8 cellular contexts compared by ENCODE assay signal in the genomic region with DNA sequence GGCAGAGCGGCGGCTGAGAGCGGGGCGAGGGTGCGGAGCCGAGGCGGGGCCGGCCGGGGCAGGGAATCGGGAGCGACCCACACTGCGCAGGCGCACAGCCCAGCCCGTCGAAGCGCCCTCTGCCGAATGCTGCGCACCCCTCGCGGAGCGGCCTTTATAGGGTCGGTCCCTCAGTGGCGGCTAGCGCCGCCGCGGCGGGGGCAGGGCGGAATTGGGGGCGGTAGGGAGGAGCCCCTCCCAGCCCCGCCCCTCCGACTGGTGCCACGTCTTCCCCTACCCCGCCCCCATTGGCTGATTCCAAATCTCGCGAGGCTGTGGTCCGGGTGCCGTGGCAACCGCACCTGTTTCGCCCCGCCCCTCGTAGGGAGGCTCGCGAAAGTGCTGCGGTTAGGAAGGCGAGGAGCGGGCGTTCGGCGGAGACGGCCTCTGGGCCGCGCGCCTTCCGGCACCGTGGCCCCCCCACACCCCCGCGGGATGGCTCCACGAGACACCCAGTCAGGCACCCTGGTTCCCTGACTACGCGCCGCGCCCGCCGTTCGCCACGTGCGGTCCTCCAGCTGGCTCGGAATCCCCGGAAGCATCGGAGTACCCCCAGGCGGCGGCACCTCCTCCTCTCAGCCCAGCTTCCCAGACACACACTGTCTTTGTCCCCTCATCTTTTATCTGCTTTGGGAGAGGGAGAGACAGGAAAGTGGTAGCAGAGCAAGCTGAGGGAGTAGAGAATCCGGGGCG. TPM values are rescaled to one million over a fixed set of nuclear protein-coding genes. Genes with fewer than 3 reads are reported as not detected.
DNase-seq lines count a peak whose midpoint lies in the region; ATAC-seq, FAIRE-seq and TF ChIP-seq lines count a peak whose summit lies in the region.

Gene EHD1, minus strand, starts transcription at position 128 of the 732 bp plus-strand sequence. CDS start 157 bp downstream, outside the sequence.

- peak; percentile 99 for DNase-seq in CD14-positive monocyte (ENCODE audit: low spot score)
- peak; percentile 98 for DNase-seq in NCI-H748 (lab: John Stamatoyannopoulos, UW; ENCODE audit: unreplicated experiment)
- peak; percentile 97 to 100 for DNase-seq in activated CD4-positive, alpha-beta T cell treated with anti-CD3 and anti-CD28 coated beads, Interleukin-2, amount 50 U/mL, for 24 hours (ENCODE audit: low read depth in 1 of 2, low spot score in 1 of 2)
- DNase-seq in HepG2 (ENCODE audit: low spot score): peak; percentile 91
- peak; percentile 99 for DNase-seq in stimulated activated CD4-positive, alpha-beta T cell treated with anti-CD3 and anti-CD28 coated beads, Interleukin-4, amount 100 ng/mL, for 1 hour

- TF ChIP-seq EP300 in HepG2 (IDR thresholded peaks at IDR 0.05; ENCODE audit: low read depth in 2 of 2, low read length in 2 of 2): peak in 1 of 2 experiments; percentile 9; a peak in 1 of 4 replicates
- TF ChIP-seq EP300 in HepG2 (CRISPR knock-in tag; IDR thresholded peaks at IDR 0.05; ENCODE audit: borderline replicate concordance): no peak; the same call in 1 of the 2 replicates

- H3K27ac ChIP-seq in HepG2 (ENCODE audit: extremely low read length, insufficient read depth, low read length): peak within 1 kb of the TSS; percentile 62

- ATAC-seq in GM19372 (IDR thresholded peaks at IDR 0.05; ENCODE audit: low read depth, unreplicated experiment) (peak; percentile 75), HG03558 (IDR thresholded peaks at IDR 0.05; ENCODE audit: extremely low read depth, unreplicated experiment) (peak; percentile 43), HepG2 (peak; percentile 78)

- TF ChIP-seq POLR2A in HepG2 (IDR thresholded peaks at IDR 0.05; ENCODE audit: insufficient read depth in 1 of 2, low read depth in 2 of 2, low read length in 2 of 2): peak in 1 of 2 experiments; percentile 99; a peak in 2 of 4 replicates

- TF ChIP-seq RAD21 in HepG2 (CRISPR knock-in tag; IDR thresholded peaks at IDR 0.05): peak; percentile 77

- H3K4me1 Mint-ChIP-seq in CD14-positive monocyte: peaks cover 61% of the 10 kb centered on the region
- H3K4me1 Mint-ChIP-seq in dendritic cell treated with granulocyte-macrophage colony-stimulating factor and Interleukin-4, amounts not matched to agents 40 ng/mL and 50 ng/mL, for 4 days (ENCODE audit: low read depth): peaks cover 78% of the 10 kb centered on the region

- H3K4me1 ChIP-seq in HepG2 (ENCODE audit: insufficient read depth, low read length): peaks cover 62% of the 10 kb centered on the region

- no peaks in the 10 kb centered on the region; a peak in 1 of 5 replicates for H3K27me3 ChIP-seq in HepG2 (ENCODE audit: control insufficient read depth in 1 of 2, insufficient read depth in 2 of 2, low read length in 2 of 2)

- peaks cover 0 to 4% of the 10 kb centered on the region in 2 experiments; a peak in 1 of 5 replicates for H3K36me3 ChIP-seq in HepG2 (replicated peaks in 1 of 2; ENCODE audit: control insufficient read depth in 1 of 2, insufficient read depth in 2 of 2, low read length in 2 of 2)

- no peaks in the 10 kb centered on the region for H3K9me3 ChIP-seq in HepG2 (ENCODE audit: low read length)

- no peak within 1 kb of the TSS for H2AFZ ChIP-seq in HepG2 (ENCODE audit: low read length)

- peaks cover 35% of the 10 kb centered on the region for H3K79me2 ChIP-seq in HepG2 (ENCODE audit: insufficient read depth, low read length)

- peak within 1 kb of the TSS; percentile 96 to 100 for H3K4me3 Mint-ChIP-seq in CD14-positive monocyte
- peak within 1 kb of the TSS; percentile 75 for H3K4me3 Mint-ChIP-seq in dendritic cell treated with granulocyte-macrophage colony-stimulating factor and Interleukin-4, amounts not matched to agents 40 ng/mL and 50 ng/mL, for 4 days

- intact Hi-C loops in CD14-positive monocyte (cut with micrococcal nuclease): loop anchor here in 1 of 2 donors (1.0 kb wide), 1 partner anchor 8 kb away; no protein-coding TSS in a partner anchor
- intact Hi-C loops in dendritic cell treated with granulocyte-macrophage colony-stimulating factor and Interleukin-4, amounts not matched to agents 40 ng/mL and 50 ng/mL, for 4 days (cut with micrococcal nuclease): loop anchor here (1.0 to 2.0 kb wide), 2 partner anchors 18 to 39 kb away; partner anchors contain the start of gene ATG2A
- intact Hi-C loops in HepG2 (cut with micrococcal nuclease; ENCODE audit: unreplicated experiment): no loop called here

- peaks cover 27 to 32% of the 10 kb centered on the region in 2 donors for H3K36me3 Mint-ChIP-seq in CD14-positive monocyte
- peaks cover 33% of the 10 kb centered on the region for H3K36me3 Mint-ChIP-seq in dendritic cell treated with granulocyte-macrophage colony-stimulating factor and Interleukin-4, amounts not matched to agents 40 ng/mL and 50 ng/mL, for 4 days (ENCODE audit: low read depth)

- TF ChIP-seq CTCF in CD14-positive monocyte (IDR thresholded peaks at IDR 0.05) (peak; percentile 28), HepG2 (CRISPR knock-in tag; IDR thresholded peaks at IDR 0.05) (peak; percentile 89)

- peak within 1 kb of the TSS; percentile 98 for H3K4me2 ChIP-seq in HepG2 (ENCODE audit: low read depth, low read length)

- CTCF ChIA-PET in HepG2 (lab: Yijun Ruan, JAX; ENCODE audit: low intra/inter-chr PET ratio, low total read pairs): interaction anchor here (1.3 to 1.7 kb wide), 2 partner anchors 16 to 32 kb away, joined by 3 to 6 read pairs; no protein-coding TSS in a partner anchor

- WGBS in HepG2 (ENCODE audit: low lambda C conversion rate): under 1% methylated on average over 13 of the region's 75 CpGs

- POLR2A ChIA-PET in HepG2 (lab: Yijun Ruan, JAX): interaction anchor here (0.6 to 10.4 kb wide), 6 partner anchors 9 to 120 kb away, joined by 3 to 132 read pairs (median 17); no protein-coding TSS in a partner anchor

- peaks cover 0 to 20% (median 9%) of the 10 kb centered on the region in 3 donors for H3K27me3 Mint-ChIP-seq in CD14-positive monocyte (ENCODE audit: low read depth in 3 of 3)
- peaks cover 32% of the 10 kb centered on the region for H3K27me3 Mint-ChIP-seq in dendritic cell treated with granulocyte-macrophage colony-stimulating factor and Interleukin-4, amounts not matched to agents 40 ng/mL and 50 ng/mL, for 4 days

- no TSS peak for BruUV-seq in HepG2 (replicated peaks; lab: Mats Ljungman, UMichigan)

- peak within 1 kb of the TSS; percentile 99 to 100 (median 100) for H3K27ac Mint-ChIP-seq in CD14-positive monocyte
- peak within 1 kb of the TSS; percentile 90 for H3K27ac Mint-ChIP-seq in dendritic cell treated with granulocyte-macrophage colony-stimulating factor and Interleukin-4, amounts not matched to agents 40 ng/mL and 50 ng/mL, for 4 days

- peak within 1 kb of the TSS; percentile 82 for H3K9ac ChIP-seq in HepG2 (ENCODE audit: insufficient read depth, low read depth, low read length)

- peak; percentile 67 for FAIRE-seq in HepG2 (lab: Jason Lieb, UNC)

- H4K20me1 ChIP-seq in HepG2 (ENCODE audit: insufficient read depth, low read length): no peaks in the 10 kb centered on the region

- peaks cover 0 to 5% (median 0%) of the 10 kb centered on the region in 7 donors for H3K9me3 Mint-ChIP-seq in CD14-positive monocyte
- no peaks in the 10 kb centered on the region for H3K9me3 Mint-ChIP-seq in dendritic cell treated with granulocyte-macrophage colony-stimulating factor and Interleukin-4, amounts not matched to agents 40 ng/mL and 50 ng/mL, for 4 days

- peak within 1 kb of the TSS; percentile 83 to 99 (median 98) for H3K4me3 ChIP-seq in HepG2 (replicated peaks in 1 of 3; ENCODE audit: insufficient read depth in 1 of 3, low read depth in 2 of 3, low read length in 3 of 3)

- in situ Hi-C loops in HepG2 (cut with HindIII; ENCODE audit: extremely low pct_ligation_motif_present, low pct_unique_long_range_greater_than_20kb): no loop called here

TF ChIP-seq in HepG2, 621 proteins besides CTCF, POLR2A, EP300 and RAD21 (continues in another document):
- TF ChIP-seq NR2F6 (IDR thresholded peaks at IDR 0.05) (no peak), NR2F6 (CRISPR knock-in tag; IDR thresholded peaks at IDR 0.05) (no peak; the same call in 1 of the 2 replicates), PAWR (CRISPR knock-in tag; IDR thresholded peaks at IDR 0.05; ENCODE audit: borderline replicate concordance) (no peak; the same call in 1 of the 2 replicates)

RNA-seq across cellular contexts. Expression of gene EHD1, which starts in this region (rescaled TPM):
- 10 to 100 TPM; 30.3 to 48.4 TPM for polyA plus RNA-seq in CD14-positive monocyte
- 22.0 and 26.6 TPM in 2 replicates for total RNA-seq in HepG2 (2016; rRNA removed; fragmentation: Illumina TruSeq; extraction: Trizol)
- total RNA-seq in HepG2 (2016; cell fraction: cytosol; rRNA removed; fragmentation: Illumina TruSeq; extraction: Trizol; ENCODE audit: low read depth): 8.1 and 9.7 TPM in 2 replicates
- total RNA-seq in HepG2 (2016; cell fraction: insoluble cytoplasmic fraction; rRNA removed; fragmentation: Illumina TruSeq; extraction: Trizol): 22.9 and 29.1 TPM in 2 replicates
- total RNA-seq in HepG2 (2016; cell fraction: membrane; rRNA removed; fragmentation: Illumina TruSeq; extraction: Trizol): 11.0 and 11.5 TPM in 2 replicates
- 16.8 and 19.6 TPM in 2 replicates for total RNA-seq in HepG2 (2016; cell fraction: nucleus; rRNA removed; fragmentation: Illumina TruSeq; extraction: Trizol)
- polyA plus RNA-seq in HepG2 (2011; rRNA removed): 23.6 and 29.4 TPM in 2 replicates
- polyA plus RNA-seq in HepG2 (2011; cell fraction: cytosol; rRNA removed): 20.8 and 31.1 TPM in 2 replicates
- polyA plus RNA-seq in HepG2 (2011; cell fraction: nucleus; rRNA removed): 42.3 and 43.0 TPM in 2 replicates
- 18.8 and 23.3 TPM in 2 replicates for polyA plus RNA-seq in HepG2 (2012)
- polyA plus RNA-seq in HepG2 (2016; cell fraction: cytosol; fragmentation: Illumina TruSeq; extraction: Trizol; ENCODE audit: low read depth): 3.5 and 3.9 TPM in 2 replicates
- 29.0 and 35.3 TPM in 2 replicates for polyA plus RNA-seq in HepG2 (2016; cell fraction: insoluble cytoplasmic fraction; fragmentation: Illumina TruSeq; extraction: Trizol; ENCODE audit: low read depth)
- polyA plus RNA-seq in HepG2 (2016; cell fraction: membrane; fragmentation: Illumina TruSeq; extraction: Trizol; ENCODE audit: low read depth): 7.9 and 9.3 TPM in 2 replicates
- 33.4 and 34.4 TPM in 2 replicates for polyA plus RNA-seq in HepG2 (2016; cell fraction: nucleus; fragmentation: Illumina TruSeq; extraction: Trizol; ENCODE audit: insufficient read depth, low read depth)
- 63.9 and 78.7 TPM in 2 replicates for polyA minus RNA-seq in HepG2 (2011; rRNA and poly(A)+ RNA removed; ENCODE audit: low replicate concordance)
- polyA minus RNA-seq in HepG2 (2011; cell fraction: cytosol; rRNA and poly(A)+ RNA removed): 21.2 and 28.0 TPM in 2 replicates
- polyA minus RNA-seq in HepG2 (2011; cell fraction: nucleus; rRNA and poly(A)+ RNA removed): 15.5 and 22.1 TPM in 2 replicates

Comparison
In these comparisons a context has a peak if more than half of its experiments do, and no peak if none do; other contexts are left out.
1. Peak in every context shown above with its lines: DNase-seq, ATAC-seq, H3K4me3 ChIP-seq and H3K27ac ChIP-seq.